In the genomic region with DNA sequence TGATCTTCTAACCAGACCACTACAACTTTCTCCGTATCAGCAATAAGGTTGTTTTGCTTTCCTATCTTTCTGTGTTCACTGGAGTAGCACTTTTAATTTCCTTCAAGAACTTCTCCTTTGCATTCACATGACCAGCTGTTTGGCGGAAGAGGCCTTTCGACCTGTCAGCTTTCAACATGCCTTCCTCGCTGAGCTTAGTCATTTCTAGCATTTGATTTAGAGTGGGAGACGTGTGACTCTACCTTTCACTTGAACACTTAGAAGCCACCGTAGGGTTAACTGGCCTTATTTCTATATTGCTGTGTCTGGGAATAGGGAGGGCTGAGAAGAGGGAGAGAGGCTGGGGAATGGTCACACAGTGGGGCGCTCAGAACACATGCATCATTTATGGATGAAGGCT, we compare ENCODE assay signal across 9 cellular contexts.
"Had no signal": no experiment of that assay in that cellular context is flagged by ENCODE, and none has a peak within 500 bp of the region (broad histone marks: within the 10 kb centered on the region; RNA-seq: fewer than 3 reads in every experiment).

No MANE protein-coding gene starts in this region.

- DNase-seq: GM23248, GOT3, H7, HFFc6, IMR-90, KG1 had no signal

- H3K4me3 Mint-ChIP-seq: HFFc6 had no signal

- H3K36me3 ChIP-seq: HAP-1 had no signal

- ATAC-seq: HCT116, K562 had no signal

- H3K9me3 Mint-ChIP-seq: HFFc6 had no signal

- H3K27ac ChIP-seq: GM23248 had no signal

- H3K9ac ChIP-seq: GM23248 had no signal

- H3K4me1 ChIP-seq: HAP-1 had no signal

- H2AFZ ChIP-seq: GM23248 had no signal

- H3K9me3 ChIP-seq: HAP-1 had no signal

- H3K27ac Mint-ChIP-seq: HFFc6 had no signal

- H3K4me3 ChIP-seq: GM23248, HAP-1, K562 had no signal
